In genomic region chr22:30426395-30427353, GRCh38 we compare ENCODE assay signal across 8 cellular contexts. TPM values are rescaled to one million over a fixed set of nuclear protein-coding genes. Genes with fewer than 3 reads are reported as not detected.
DNase-seq lines count a peak whose midpoint lies in the region; ATAC-seq and TF ChIP-seq lines count a peak whose summit lies in the region.

No MANE protein-coding gene starts in this region.

- ATAC-seq in lower lobe of right lung = peak; percentile 62 to 69
- no peak for ATAC-seq in HG02759 (IDR thresholded peaks at IDR 0.05; ENCODE audit: unreplicated experiment)

- H3K4me1 ChIP-seq in HAP-1 (peaks cover 29% of the 10 kb centered on the region), lower lobe of right lung (peaks cover 39% of the 10 kb centered on the region)

- peak overlapping the region; percentile 79 for H3K27ac ChIP-seq in lower lobe of right lung

- peak; percentile 91 for DNase-seq in ACHN
- peak; percentile 73 to 89 for DNase-seq in HAP-1 (ENCODE audit: low spot score in 2 of 2)
- DNase-seq in NCI-H748 (lab: John Stamatoyannopoulos, UW; ENCODE audit: unreplicated experiment) = peak; percentile 85
- DNase-seq in activated CD4-positive, alpha-beta T cell treated with anti-CD3 and anti-CD28 coated beads, Interleukin-2, amount 50 U/mL, for 48 hours = peak; percentile 95 to 97
- DNase-seq in dermis microvascular lymphatic vessel endothelial cell (ENCODE audit: low read depth in 2 of 2) = peak; percentile 73 to 86
- peak; percentile 93 for DNase-seq in lower lobe of right lung
- peak; percentile 60 to 75 (median 62) for DNase-seq in stimulated activated CD4-positive, alpha-beta T cell treated with anti-CD3 and anti-CD28 coated beads, TNF-alpha, amount 100 ng/mL, for 1 hour (ENCODE audit: low read depth in 3 of 3, low spot score in 1 of 3)

- intact Hi-C loops in lower lobe of right lung (cut with DNase I) = no loop called here

- H3K27me3 ChIP-seq in HAP-1 (ENCODE audit: low read depth) (no peaks in the 10 kb centered on the region), lower lobe of right lung (ENCODE audit: low read depth) (no peaks in the 10 kb centered on the region)

- in situ Hi-C loops in ACHN (cut with HindIII; ENCODE audit: low pct_ligation_motif_present, low pct_unique_long_range_greater_than_20kb, low sequenced_read_pairs) (no loop called here), HAP-1 (cut with MboI; ENCODE audit: low sequenced_read_pairs) (no loop called here)

- H3K9me3 ChIP-seq in HAP-1 = no peaks in the 10 kb centered on the region
- H3K9me3 ChIP-seq in lower lobe of right lung = no peaks in the 10 kb centered on the region

- H3K36me3 ChIP-seq in HAP-1 (replicated peaks) = peaks cover 13% of the 10 kb centered on the region
- H3K36me3 ChIP-seq in lower lobe of right lung = no peaks in the 10 kb centered on the region

- TF ChIP-seq CTCF in lower lobe of right lung (IDR thresholded peaks at IDR 0.05) = peak; percentile 77

- H3K4me3 ChIP-seq in HAP-1 = peak overlapping the region; percentile 87
- H3K4me3 ChIP-seq in lower lobe of right lung = peak overlapping the region; percentile 84

RNA-seq across cellular contexts. Expression of gene MTFP1, which starts 1.1 kb away (rescaled TPM):
- 31.0 and 33.6 TPM in 2 replicates for total RNA-seq in dermis microvascular lymphatic vessel endothelial cell
- total RNA-seq in lower lobe of right lung = 9.9 TPM

RNA-seq across cellular contexts. Expression of gene SEC14L2, which starts 29.9 kb away (rescaled TPM):
- total RNA-seq in dermis microvascular lymphatic vessel endothelial cell (11.7 and 14.8 TPM in 2 replicates), lower lobe of right lung (7.8 TPM)

RNA-seq across cellular contexts. Expression of gene RNF215, which starts 39.5 kb away (rescaled TPM):
- total RNA-seq in dermis microvascular lymphatic vessel endothelial cell (12.5 and 21.1 TPM in 2 replicates), lower lobe of right lung (13.6 TPM)

RNA-seq across cellular contexts. Expression of gene SEC14L3, which starts 45.1 kb away (rescaled TPM):
- total RNA-seq in dermis microvascular lymphatic vessel endothelial cell (not detected in 2 replicates), lower lobe of right lung (1.8 TPM)
